ENCODE assay signal across 19 cellular contexts in the genomic region with DNA sequence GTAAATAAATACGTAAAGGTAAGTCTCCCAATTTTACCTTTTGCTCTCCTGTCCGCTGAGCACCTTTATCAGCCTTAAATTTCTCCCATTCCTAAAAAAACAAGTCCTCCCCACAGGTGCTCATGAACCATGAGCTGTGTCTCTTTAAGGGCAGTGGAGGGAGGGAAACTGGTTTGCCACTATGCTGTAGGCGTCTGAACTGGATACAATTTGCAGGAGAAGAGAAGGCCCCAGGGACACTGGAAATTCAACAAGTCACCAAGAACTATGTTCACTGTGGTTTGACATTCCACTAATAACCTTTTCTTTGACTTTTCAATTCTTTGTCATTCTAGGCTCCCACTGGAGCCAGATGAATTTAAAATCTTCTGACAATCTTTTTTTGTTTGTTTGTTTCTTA.
DNase-seq lines count a peak whose midpoint lies in the region; ATAC-seq, FAIRE-seq and TF ChIP-seq lines count a peak whose summit lies in the region.
"Had no signal": no experiment of that assay in that cellular context is flagged by ENCODE, and none has a peak within 500 bp of the region (broad histone marks: within the 10 kb centered on the region; RNA-seq: fewer than 3 reads in every experiment).

No MANE protein-coding gene starts in this region.

- H3K4me3 Mint-ChIP-seq in osteocyte (ENCODE audit: unreplicated experiment) = no peak overlapping the region
- H3K4me3 Mint-ChIP-seq in effector memory CD8-positive, alpha-beta T cell = no peak overlapping the region

- no peaks in the 10 kb centered on the region for H3K9me3 ChIP-seq in cardiac muscle cell (ENCODE audit: low read depth)
- H3K9me3 ChIP-seq: BLaER1, stomach had no signal

- H3K36me3 Mint-ChIP-seq in osteocyte (ENCODE audit: unreplicated experiment) = peaks cover 13% of the 10 kb centered on the region
- H3K36me3 Mint-ChIP-seq in effector memory CD8-positive, alpha-beta T cell (ENCODE audit: insufficient read depth) = peaks cover 2% of the 10 kb centered on the region

- H3K4me3 ChIP-seq in cardiac muscle cell (no peak overlapping the region), choroid plexus epithelial cell (ENCODE audit: low read depth, low read length) (no peak overlapping the region)
- H3K4me3 ChIP-seq: BLaER1, stomach had no signal

- H3K36me3 ChIP-seq in cardiac muscle cell = no peaks in the 10 kb centered on the region
- H3K36me3 ChIP-seq: BLaER1, stomach had no signal

- H3K9me3 Mint-ChIP-seq in osteocyte (ENCODE audit: unreplicated experiment) = no peaks in the 10 kb centered on the region
- H3K9me3 Mint-ChIP-seq in effector memory CD8-positive, alpha-beta T cell = peaks cover 0 to 2% of the 10 kb centered on the region in 2 donors

- peak overlapping the region; percentile 88 for H3K27ac Mint-ChIP-seq in osteocyte (ENCODE audit: unreplicated experiment)
- no peak overlapping the region for H3K27ac Mint-ChIP-seq in effector memory CD8-positive, alpha-beta T cell

- H3K27me3 ChIP-seq in cardiac muscle cell = no peaks in the 10 kb centered on the region
- H3K27me3 ChIP-seq: BLaER1, stomach had no signal

- no peak for ATAC-seq in Right ventricle myocardium superior (ENCODE audit: poor library complexity)
- no peak for ATAC-seq in effector memory CD8-positive, alpha-beta T cell (replicated peaks)

- intact Hi-C loops in Right ventricle myocardium superior (cut with DNase I) = no loop called here

- H3K27me3 Mint-ChIP-seq in osteocyte (ENCODE audit: unreplicated experiment) = no peaks in the 10 kb centered on the region
- H3K27me3 Mint-ChIP-seq in effector memory CD8-positive, alpha-beta T cell = peaks cover 8 to 15% of the 10 kb centered on the region in 2 donors

- peak overlapping the region; percentile 86 for H3K27ac ChIP-seq in cardiac muscle cell
- H3K27ac ChIP-seq: BLaER1 had no signal

- TF ChIP-seq CTCF in cardiac muscle cell (IDR thresholded peaks at IDR 0.05; ENCODE audit: low read depth, low read length) (no peak), choroid plexus epithelial cell (conservative IDR thresholded peaks at IDR 0.05; ENCODE audit: low read depth, low read length) (no peak), osteocyte (IDR thresholded peaks at IDR 0.05) (no peak)

- no peak for FAIRE-seq in GM19239 (lab: Jason Lieb, UNC)
- FAIRE-seq: GM12891, kidney had no signal

- H3K4me1 Mint-ChIP-seq in osteocyte (ENCODE audit: unreplicated experiment) = peaks cover 63% of the 10 kb centered on the region
- no peaks in the 10 kb centered on the region for H3K4me1 Mint-ChIP-seq in effector memory CD8-positive, alpha-beta T cell (ENCODE audit: low read depth in 2 of 2)

- peaks cover 69% of the 10 kb centered on the region for H3K4me1 ChIP-seq in cardiac muscle cell (ENCODE audit: low read depth)

- no peak for DNase-seq in cardiac muscle cell (ENCODE audit: low read depth in 1 of 2, low spot score in 1 of 2)
- no peak for DNase-seq in Right ventricle myocardium superior
- DNase-seq in choroid plexus epithelial cell (ENCODE audit: low read depth) = peak; percentile 47
- no peak for DNase-seq in osteocyte (ENCODE audit: extremely low spot score, unreplicated experiment)
- no peak for DNase-seq in activated CD4-positive, CD25-positive, alpha-beta regulatory T cell treated with anti-CD3 and anti-CD28 coated beads, Interleukin-2, amount 50 U/mL, for 72 hours
- no peak for DNase-seq in GM19239 (ENCODE audit: insufficient read length, low spot score)
- no peak for DNase-seq in effector memory CD8-positive, alpha-beta T cell
- DNase-seq in Ammon's horn (ENCODE audit: low spot score) = no peak
- DNase-seq: 8988T; activated effector memory CD4-positive, alpha-beta T cell treated with anti-CD3 and anti-CD28 coated beads, Interleukin-2, amount 50 U/mL, for 16 hours; GF-D8; hypothalamus; KG1; kidney; NCI-H1105; NCI-H2171; stomach had no signal
